In the genomic region with DNA sequence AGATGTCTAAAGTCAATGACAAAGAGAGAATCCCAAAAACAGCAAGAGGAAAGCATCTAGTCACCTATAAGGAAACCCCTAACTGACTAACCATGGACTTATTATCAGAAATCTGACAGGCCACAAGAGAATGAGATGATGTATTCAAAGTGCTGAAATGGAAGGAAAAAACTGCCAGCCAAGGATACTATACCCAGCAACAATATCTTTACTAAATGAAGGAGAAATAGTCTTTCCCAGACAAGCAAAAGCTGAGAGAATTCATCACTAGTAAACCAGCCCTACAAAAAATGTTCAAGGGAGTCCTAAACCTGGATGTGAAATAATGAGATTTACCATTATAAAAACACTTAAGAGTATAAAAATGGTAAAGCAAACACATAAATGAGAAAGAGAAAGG, we compare ENCODE assay signal across 8 cellular contexts.
"Had no signal": no experiment of that assay in that cellular context is flagged by ENCODE, and none has a peak within 500 bp of the region (broad histone marks: within the 10 kb centered on the region; RNA-seq: fewer than 3 reads in every experiment).

No MANE protein-coding gene starts in this region.

- H3K4me3 Mint-ChIP-seq: IgD-negative memory B cell had no signal

- H3K36me3 ChIP-seq: HAP-1 had no signal

- ATAC-seq: HCT116, HepG2 had no signal

- H3K9me3 ChIP-seq: HAP-1 had no signal

- DNase-seq: GM23248, GOT3, H7 had no signal

- H3K27ac Mint-ChIP-seq: IgD-negative memory B cell had no signal

- H3K4me1 Mint-ChIP-seq: IgD-negative memory B cell had no signal

- H3K9ac ChIP-seq: GM23248 had no signal

- H3K4me3 ChIP-seq: GM23248, HAP-1 had no signal

- H3K27ac ChIP-seq: GM23248, HL-60 had no signal
